Comparison of ENCODE assay signal across 9 cellular contexts in genomic region chr4:2837904-2838496, GRCh38. TPM values are rescaled to one million over a fixed set of nuclear protein-coding genes. Genes with fewer than 3 reads are reported as not detected.
DNase-seq lines count a peak whose midpoint lies in the region; ATAC-seq and TF ChIP-seq lines count a peak whose summit lies in the region.
"Had no signal": no experiment of that assay in that cellular context is flagged by ENCODE, and none has a peak within 500 bp of the region (broad histone marks: within the 10 kb centered on the region; RNA-seq: fewer than 3 reads in every experiment).

No MANE protein-coding gene starts in this region.

- peaks cover 65 to 83% (median 70%) of the 10 kb centered on the region in 10 experiments for H3K4me1 ChIP-seq in BLaER1 treated with 17β-estradiol and CSF1 and Interleukin-3, amounts not matched to agents 10 nM and 100 nM
- H3K4me1 ChIP-seq in right cardiac atrium (ENCODE audit: control insufficient read depth, insufficient read depth, low read length) = peaks cover 5% of the 10 kb centered on the region

- peaks cover 0 to 9% (median 0%) of the 10 kb centered on the region in 11 experiments; a peak in 5 of 22 replicates for H3K9me3 ChIP-seq in BLaER1 treated with 17β-estradiol and CSF1 and Interleukin-3, amounts not matched to agents 10 nM and 100 nM (replicated peaks in 1 of 11)
- no peaks in the 10 kb centered on the region for H3K9me3 ChIP-seq in right cardiac atrium (ENCODE audit: control insufficient read depth, low read length)

- H3K27me3 ChIP-seq in BLaER1 treated with 17β-estradiol and CSF1 and Interleukin-3, amounts not matched to agents 10 nM and 100 nM = peaks cover 0 to 10% (median 0%) of the 10 kb centered on the region in 11 experiments; a peak in 2 of 22 replicates
- H3K27me3 ChIP-seq in right cardiac atrium (ENCODE audit: control insufficient read depth, insufficient read depth) = no peaks in the 10 kb centered on the region
- H3K27me3 ChIP-seq: cardiac muscle cell had no signal

- H3K4me3 ChIP-seq in BLaER1 treated with 17β-estradiol and CSF1 and Interleukin-3, amounts not matched to agents 10 nM and 100 nM = peak overlapping the region in 4 of 10 experiments; percentile 1 to 54 (median 32); a peak in 7 of 20 replicates
- no peak overlapping the region for H3K4me3 ChIP-seq in right cardiac atrium (ENCODE audit: low read length)
- H3K4me3 ChIP-seq: cardiac muscle cell had no signal

- peak overlapping the region; percentile 85 to 97 (median 92) for H3K4me2 ChIP-seq in BLaER1 treated with 17β-estradiol and CSF1 and Interleukin-3, amounts not matched to agents 10 nM and 100 nM

- ATAC-seq in right cardiac atrium (peak; percentile 67 to 76), GM18520 (IDR thresholded peaks at IDR 0.05; ENCODE audit: unreplicated experiment) (no peak), GM21528 (IDR thresholded peaks at IDR 0.05; ENCODE audit: low FRiP score, unreplicated experiment) (no peak), HG03460 (IDR thresholded peaks at IDR 0.05; ENCODE audit: unreplicated experiment) (no peak)

- H3K27ac ChIP-seq in BLaER1 treated with 17β-estradiol and CSF1 and Interleukin-3, amounts not matched to agents 10 nM and 100 nM = peak overlapping the region; percentile 15 to 75 (median 56); a peak in 17 of 22 replicates
- peak overlapping the region; percentile 49 for H3K27ac ChIP-seq in right cardiac atrium (ENCODE audit: low read length)
- H3K27ac ChIP-seq: cardiac muscle cell had no signal

- WGBS in right cardiac atrium = 36% methylated on average over 8 of the region's 8 CpGs

- intact Hi-C loops in right cardiac atrium (cut with DNase I) = no loop called here

- peaks cover 0 to 61% (median 31%) of the 10 kb centered on the region in 11 experiments; a peak in 19 of 22 replicates for H3K36me3 ChIP-seq in BLaER1 treated with 17β-estradiol and CSF1 and Interleukin-3, amounts not matched to agents 10 nM and 100 nM
- H3K36me3 ChIP-seq: cardiac muscle cell had no signal

- peak; percentile 69 for DNase-seq in activated naive CD4-positive, alpha-beta T cell treated with Interleukin-2 at 50 U/mL for 16 hours
- DNase-seq in right cardiac atrium = peak in 2 of 3 donors; percentile 71 to 80
- peak; percentile 74 for DNase-seq in stimulated activated CD4-positive, alpha-beta T cell treated with anti-CD3 and anti-CD28 coated beads, Interleukin-15, amount 100 ng/mL, for 24 hours

- H4K20me1 ChIP-seq in BLaER1 treated with 17β-estradiol and CSF1 and Interleukin-3, amounts not matched to agents 10 nM and 100 nM = peaks cover 25 to 65% (median 38%) of the 10 kb centered on the region in 11 experiments

- peak overlapping the region; percentile 13 to 58 (median 38); a peak in 18 of 22 replicates for H3K9ac ChIP-seq in BLaER1 treated with 17β-estradiol and CSF1 and Interleukin-3, amounts not matched to agents 10 nM and 100 nM

TF ChIP-seq in PFSK-1, 5 proteins besides CTCF, POLR2A, EP300 and RAD21:
- TF ChIP-seq TAF1 (IDR thresholded peaks at IDR 0.05; ENCODE audit: borderline replicate concordance, insufficient read depth, low read length) (no peak), POLR2AphosphoS5 (IDR thresholded peaks at IDR 0.05; ENCODE audit: low read depth, low read length) (0 out of 2 replicates have a peak, but pooled peaks have one; percentile 14)

RNA-seq across cellular contexts. Expression of gene ADD1, which starts 5.6 kb away (rescaled TPM):
- 83.5 TPM for polyA plus RNA-seq in PFSK-1 (2012; ENCODE audit: insufficient read length, low read depth)
- 100 to 1,000 TPM; 215 to 256 (median 236) TPM for total RNA-seq in right cardiac atrium
- polyA plus RNA-seq in right cardiac atrium = 207 TPM

RNA-seq across cellular contexts. Expression of gene SH3BP2, which starts 45.1 kb away (rescaled TPM):
- polyA plus RNA-seq in PFSK-1 (2012; ENCODE audit: insufficient read length, low read depth) = 42.8 TPM
- 10 to 100 TPM; 20.5 to 28.8 (median 26.3) TPM for total RNA-seq in right cardiac atrium
- 21.7 TPM for polyA plus RNA-seq in right cardiac atrium

Comparison
In these comparisons a context has a peak if more than half of its experiments do, and no peak if none do; other contexts are left out.
1. ATAC-seq: peak in right cardiac atrium (2 of 2); none in GM18520 (single experiment), GM21528 (single experiment) and HG03460 (single experiment).
2. Peak in every context shown above with its lines, with median percentiles within 50 percentile points of each other: DNase-seq.